Comparison of ENCODE assay signal across 1 cellular context in the genomic region with DNA sequence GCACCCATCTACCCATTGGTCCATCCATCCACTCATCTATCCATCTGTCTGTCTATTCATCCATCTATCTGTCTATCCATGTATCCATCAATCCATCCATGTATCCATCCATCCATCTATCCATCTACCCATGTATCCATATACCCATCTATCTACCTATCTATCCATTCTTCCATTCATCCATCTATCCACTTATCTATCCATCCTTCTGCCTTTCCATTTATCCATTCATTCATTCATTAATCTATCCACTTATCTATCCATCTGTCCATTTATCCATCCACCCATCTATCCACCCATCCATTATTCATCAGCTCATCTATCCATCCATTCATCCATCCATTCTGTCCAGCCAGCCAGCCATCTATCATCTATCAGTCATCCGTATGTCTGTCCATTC.
TF ChIP-seq lines count a peak whose summit lies in the region.

No MANE protein-coding gene starts in this region.

TF ChIP-seq in H1, 55 proteins besides CTCF, POLR2A, EP300 and RAD21:
- no peak for TF ChIP-seq EGR1 (IDR thresholded peaks at IDR 0.05; ENCODE audit: borderline replicate concordance, low read depth, low read length)
- TF ChIP-seq JUND (IDR thresholded peaks at IDR 0.05; ENCODE audit: low read length), result no peak
- no peak for TF ChIP-seq SP4 (IDR thresholded peaks at IDR 0.05; ENCODE audit: low read length)
- TF ChIP-seq, protein P1, sequence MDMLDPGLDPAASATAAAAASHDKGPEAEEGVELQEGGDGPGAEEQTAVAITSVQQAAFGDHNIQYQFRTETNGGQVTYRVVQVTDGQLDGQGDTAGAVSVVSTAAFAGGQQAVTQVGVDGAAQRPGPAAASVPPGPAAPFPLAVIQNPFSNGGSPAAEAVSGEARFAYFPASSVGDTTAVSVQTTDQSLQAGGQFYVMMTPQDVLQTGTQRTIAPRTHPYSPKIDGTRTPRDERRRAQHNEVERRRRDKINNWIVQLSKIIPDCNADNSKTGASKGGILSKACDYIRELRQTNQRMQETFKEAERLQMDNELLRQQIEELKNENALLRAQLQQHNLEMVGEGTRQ (IDR thresholded peaks at IDR 0.05; ENCODE audit: low read length), result no peak
- no peak for TF ChIP-seq TEAD4 (IDR thresholded peaks at IDR 0.05; ENCODE audit: low read depth, low read length)
- no peak for TF ChIP-seq POU5F1 (IDR thresholded peaks at IDR 0.05; ENCODE audit: low read depth, low read length)
- no peak for TF ChIP-seq KDM1A (IDR thresholded peaks at IDR 0.05; ENCODE audit: borderline replicate concordance, low read length)
- TF ChIP-seq FOSL1 (IDR thresholded peaks at IDR 0.05; ENCODE audit: insufficient read depth, low read depth, low read length), result no peak
- no peak for TF ChIP-seq SAP30 (IDR thresholded peaks at IDR 0.05; ENCODE audit: insufficient read depth, insufficient replicate concordance, low read length)
- TF ChIP-seq JUN (IDR thresholded peaks at IDR 0.05; ENCODE audit: low read depth, low read length), result no peak
- TF ChIP-seq SIX5 (IDR thresholded peaks at IDR 0.05; ENCODE audit: low read depth, low read length), result no peak
- TF ChIP-seq TAF1 (IDR thresholded peaks at IDR 0.05; ENCODE audit: low read depth, low read length), result no peak
- TF ChIP-seq SIN3A (conservative IDR thresholded peaks at IDR 0.05 in 1 of 2, IDR thresholded peaks at IDR 0.05 in 1 of 2; ENCODE audit: low read depth in 1 of 2, low read length in 2 of 2), result no peak
- no peak for TF ChIP-seq BRCA1 (IDR thresholded peaks at IDR 0.05; ENCODE audit: low read depth, low read length)
- TF ChIP-seq CHD1 (IDR thresholded peaks at IDR 0.05; ENCODE audit: low read depth, low read length), result no peak
